In genomic region chr1:158570480-158570879, GRCh38 we compare ENCODE assay signal across 1 cellular context.
TF ChIP-seq lines count a peak whose summit lies in the region.

TSS of gene OR6P1 (minus strand) at chr1:158570580. CDS start at chr1:158563604, 6,976 bp downstream.

TF ChIP-seq in GM23338, 12 proteins besides CTCF, POLR2A, EP300 and RAD21 (continued from another document):
- TF ChIP-seq, protein P1, sequence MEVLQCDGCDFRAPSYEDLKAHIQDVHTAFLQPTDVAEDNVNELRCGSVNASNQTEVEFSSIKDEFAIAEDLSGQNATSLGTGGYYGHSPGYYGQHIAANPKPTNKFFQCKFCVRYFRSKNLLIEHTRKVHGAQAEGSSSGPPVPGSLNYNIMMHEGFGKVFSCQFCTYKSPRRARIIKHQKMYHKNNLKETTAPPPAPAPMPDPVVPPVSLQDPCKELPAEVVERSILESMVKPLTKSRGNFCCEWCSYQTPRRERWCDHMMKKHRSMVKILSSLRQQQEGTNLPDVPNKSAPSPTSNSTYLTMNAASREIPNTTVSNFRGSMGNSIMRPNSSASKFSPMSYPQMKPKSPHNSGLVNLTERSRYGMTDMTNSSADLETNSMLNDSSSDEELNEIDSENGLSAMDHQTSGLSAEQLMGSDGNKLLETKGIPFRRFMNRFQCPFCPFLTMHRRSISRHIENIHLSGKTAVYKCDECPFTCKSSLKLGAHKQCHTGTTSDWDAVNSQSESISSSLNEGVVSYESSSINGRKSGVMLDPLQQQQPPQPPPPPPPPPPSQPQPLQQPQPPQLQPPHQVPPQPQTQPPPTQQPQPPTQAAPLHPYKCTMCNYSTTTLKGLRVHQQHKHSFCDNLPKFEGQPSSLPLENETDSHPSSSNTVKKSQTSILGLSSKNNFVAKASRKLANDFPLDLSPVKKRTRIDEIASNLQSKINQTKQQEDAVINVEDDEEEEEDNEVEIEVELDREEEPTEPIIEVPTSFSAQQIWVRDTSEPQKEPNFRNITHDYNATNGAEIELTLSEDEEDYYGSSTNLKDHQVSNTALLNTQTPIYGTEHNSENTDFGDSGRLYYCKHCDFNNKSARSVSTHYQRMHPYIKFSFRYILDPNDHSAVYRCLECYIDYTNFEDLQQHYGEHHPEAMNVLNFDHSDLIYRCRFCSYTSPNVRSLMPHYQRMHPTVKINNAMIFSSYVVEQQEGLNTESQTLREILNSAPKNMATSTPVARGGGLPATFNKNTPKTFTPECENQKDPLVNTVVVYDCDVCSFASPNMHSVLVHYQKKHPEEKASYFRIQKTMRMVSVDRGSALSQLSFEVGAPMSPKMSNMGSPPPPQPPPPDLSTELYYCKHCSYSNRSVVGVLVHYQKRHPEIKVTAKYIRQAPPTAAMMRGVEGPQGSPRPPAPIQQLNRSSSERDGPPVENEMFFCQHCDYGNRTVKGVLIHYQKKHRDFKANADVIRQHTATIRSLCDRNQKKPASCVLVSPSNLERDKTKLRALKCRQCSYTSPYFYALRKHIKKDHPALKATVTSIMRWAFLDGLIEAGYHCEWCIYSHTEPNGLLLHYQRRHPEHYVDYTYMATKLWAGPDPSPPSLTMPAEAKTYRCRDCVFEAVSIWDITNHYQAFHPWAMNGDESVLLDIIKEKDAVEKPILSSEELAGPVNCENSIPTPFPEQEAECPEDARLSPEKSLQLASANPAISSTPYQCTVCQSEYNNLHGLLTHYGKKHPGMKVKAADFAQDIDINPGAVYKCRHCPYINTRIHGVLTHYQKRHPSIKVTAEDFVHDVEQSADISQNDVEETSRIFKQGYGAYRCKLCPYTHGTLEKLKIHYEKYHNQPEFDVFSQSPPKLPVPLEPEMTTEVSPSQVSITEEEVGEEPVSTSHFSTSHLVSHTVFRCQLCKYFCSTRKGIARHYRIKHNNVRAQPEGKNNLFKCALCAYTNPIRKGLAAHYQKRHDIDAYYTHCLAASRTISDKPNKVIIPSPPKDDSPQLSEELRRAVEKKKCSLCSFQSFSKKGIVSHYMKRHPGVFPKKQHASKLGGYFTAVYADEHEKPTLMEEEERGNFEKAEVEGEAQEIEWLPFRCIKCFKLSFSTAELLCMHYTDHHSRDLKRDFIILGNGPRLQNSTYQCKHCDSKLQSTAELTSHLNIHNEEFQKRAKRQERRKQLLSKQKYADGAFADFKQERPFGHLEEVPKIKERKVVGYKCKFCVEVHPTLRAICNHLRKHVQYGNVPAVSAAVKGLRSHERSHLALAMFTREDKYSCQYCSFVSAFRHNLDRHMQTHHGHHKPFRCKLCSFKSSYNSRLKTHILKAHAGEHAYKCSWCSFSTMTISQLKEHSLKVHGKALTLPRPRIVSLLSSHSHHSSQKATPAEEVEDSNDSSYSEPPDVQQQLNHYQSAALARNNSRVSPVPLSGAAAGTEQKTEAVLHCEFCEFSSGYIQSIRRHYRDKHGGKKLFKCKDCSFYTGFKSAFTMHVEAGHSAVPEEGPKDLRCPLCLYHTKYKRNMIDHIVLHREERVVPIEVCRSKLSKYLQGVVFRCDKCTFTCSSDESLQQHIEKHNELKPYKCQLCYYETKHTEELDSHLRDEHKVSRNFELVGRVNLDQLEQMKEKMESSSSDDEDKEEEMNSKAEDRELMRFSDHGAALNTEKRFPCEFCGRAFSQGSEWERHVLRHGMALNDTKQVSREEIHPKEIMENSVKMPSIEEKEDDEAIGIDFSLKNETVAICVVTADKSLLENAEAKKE (CRISPR knock-in tag; IDR thresholded peaks at IDR 0.05), result no peak
- TF ChIP-seq NANOG (IDR thresholded peaks at IDR 0.05; ENCODE audit: borderline replicate concordance) (no peak), STAT1 (IDR thresholded peaks at IDR 0.05; ENCODE audit: unreplicated experiment) (no peak), JUNB (IDR thresholded peaks at IDR 0.05; ENCODE audit: unreplicated experiment) (no peak), CREB1 (CRISPR knock-in tag; IDR thresholded peaks at IDR 0.05; ENCODE audit: low read depth) (no peak), POLR2AphosphoS5 (IDR thresholded peaks at IDR 0.05; ENCODE audit: low read depth) (no peak), ZNF114 (CRISPR knock-in tag; IDR thresholded peaks at IDR 0.05) (no peak), ZNF331 (CRISPR knock-in tag; IDR thresholded peaks at IDR 0.05; ENCODE audit: low read depth) (no peak)
- TF ChIP-seq, protein P2, sequence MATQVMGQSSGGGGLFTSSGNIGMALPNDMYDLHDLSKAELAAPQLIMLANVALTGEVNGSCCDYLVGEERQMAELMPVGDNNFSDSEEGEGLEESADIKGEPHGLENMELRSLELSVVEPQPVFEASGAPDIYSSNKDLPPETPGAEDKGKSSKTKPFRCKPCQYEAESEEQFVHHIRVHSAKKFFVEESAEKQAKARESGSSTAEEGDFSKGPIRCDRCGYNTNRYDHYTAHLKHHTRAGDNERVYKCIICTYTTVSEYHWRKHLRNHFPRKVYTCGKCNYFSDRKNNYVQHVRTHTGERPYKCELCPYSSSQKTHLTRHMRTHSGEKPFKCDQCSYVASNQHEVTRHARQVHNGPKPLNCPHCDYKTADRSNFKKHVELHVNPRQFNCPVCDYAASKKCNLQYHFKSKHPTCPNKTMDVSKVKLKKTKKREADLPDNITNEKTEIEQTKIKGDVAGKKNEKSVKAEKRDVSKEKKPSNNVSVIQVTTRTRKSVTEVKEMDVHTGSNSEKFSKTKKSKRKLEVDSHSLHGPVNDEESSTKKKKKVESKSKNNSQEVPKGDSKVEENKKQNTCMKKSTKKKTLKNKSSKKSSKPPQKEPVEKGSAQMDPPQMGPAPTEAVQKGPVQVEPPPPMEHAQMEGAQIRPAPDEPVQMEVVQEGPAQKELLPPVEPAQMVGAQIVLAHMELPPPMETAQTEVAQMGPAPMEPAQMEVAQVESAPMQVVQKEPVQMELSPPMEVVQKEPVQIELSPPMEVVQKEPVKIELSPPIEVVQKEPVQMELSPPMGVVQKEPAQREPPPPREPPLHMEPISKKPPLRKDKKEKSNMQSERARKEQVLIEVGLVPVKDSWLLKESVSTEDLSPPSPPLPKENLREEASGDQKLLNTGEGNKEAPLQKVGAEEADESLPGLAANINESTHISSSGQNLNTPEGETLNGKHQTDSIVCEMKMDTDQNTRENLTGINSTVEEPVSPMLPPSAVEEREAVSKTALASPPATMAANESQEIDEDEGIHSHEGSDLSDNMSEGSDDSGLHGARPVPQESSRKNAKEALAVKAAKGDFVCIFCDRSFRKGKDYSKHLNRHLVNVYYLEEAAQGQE (IDR thresholded peaks at IDR 0.05; ENCODE audit: unreplicated experiment), result no peak
